ENCODE assay signal across 13 cellular contexts in genomic region chr20:44271915-44272663, GRCh38. TPM values are rescaled to one million over a fixed set of nuclear protein-coding genes. Genes with fewer than 3 reads are reported as not detected.
DNase-seq lines count a peak whose midpoint lies in the region; TF ChIP-seq lines count a peak whose summit lies in the region.
"Had no signal": no experiment of that assay in that cellular context is flagged by ENCODE, and none has a peak within 500 bp of the region (broad histone marks: within the 10 kb centered on the region; RNA-seq: fewer than 3 reads in every experiment).

No MANE protein-coding gene starts in this region.

- no peaks in the 10 kb centered on the region for H3K9me2 ChIP-seq in hepatocyte (replicated peaks; ENCODE audit: insufficient read depth)

- in situ Hi-C loops in transverse colon (cut with MboI; ENCODE audit: low pct_ligation_motif_present in 1 of 4, low pct_unique_long_range_greater_than_20kb in 1 of 4, low sequenced_read_pairs in 3 of 4) = no loop called here

- H3K27ac Mint-ChIP-seq in nephron progenitor cell = no peak overlapping the region
- H3K27ac Mint-ChIP-seq: dendritic cell treated with granulocyte-macrophage colony-stimulating factor and Interleukin-4, amounts not matched to agents 40 ng/mL and 50 ng/mL, for 4 days had no signal

- 0 out of 2 replicates have a peak, but pooled peaks have one; percentile 10 for TF ChIP-seq CTCF in BJ (IDR thresholded peaks at IDR 0.05; ENCODE audit: insufficient read depth, low read depth, low read length)
- peak; percentile 51 for TF ChIP-seq CTCF in GM12873 (IDR thresholded peaks at IDR 0.05; ENCODE audit: insufficient read depth, low read depth, low read length, missing control alignments)
- peak; percentile 64 for TF ChIP-seq CTCF in OCI-LY3 (IDR thresholded peaks at IDR 0.05; ENCODE audit: low read depth, low read length)
- TF ChIP-seq CTCF in hepatocyte (IDR thresholded peaks at IDR 0.05; ENCODE audit: poor library complexity) = peak; percentile 16
- TF ChIP-seq CTCF in nephron progenitor cell (IDR thresholded peaks at IDR 0.05) = no peak
- no peak for TF ChIP-seq CTCF in tibial artery (IDR thresholded peaks at IDR 0.05)
- peak in 1 of 5 experiments; percentile 5 for TF ChIP-seq CTCF in transverse colon (IDR thresholded peaks at IDR 0.05)

- H4K20me1 ChIP-seq in OCI-LY3 (ENCODE audit: insufficient read depth, low read length) = no peaks in the 10 kb centered on the region
- no peaks in the 10 kb centered on the region for H4K20me1 ChIP-seq in hepatocyte (ENCODE audit: insufficient read depth, poor library complexity, severe bottlenecking)

- peaks cover 14% of the 10 kb centered on the region for H3K27me3 Mint-ChIP-seq in nephron progenitor cell (ENCODE audit: low read depth, poor library complexity)
- H3K27me3 Mint-ChIP-seq: dendritic cell treated with granulocyte-macrophage colony-stimulating factor and Interleukin-4, amounts not matched to agents 40 ng/mL and 50 ng/mL, for 4 days had no signal

- H3K4me3 Mint-ChIP-seq in nephron progenitor cell = no peak overlapping the region
- H3K4me3 Mint-ChIP-seq: dendritic cell treated with granulocyte-macrophage colony-stimulating factor and Interleukin-4, amounts not matched to agents 40 ng/mL and 50 ng/mL, for 4 days had no signal

- intact Hi-C loops in tibial artery (cut with DNase I; ENCODE audit: low total_unique reads) (no loop called here), transverse colon (cut with DNase I; ENCODE audit: low total_unique reads) (no loop called here)

- no peak overlapping the region for H3K4me3 ChIP-seq in BJ (ENCODE audit: low read depth, low read length)
- H3K4me3 ChIP-seq in OCI-LY3 (ENCODE audit: low read length) = no peak overlapping the region
- H3K4me3 ChIP-seq in hepatocyte = no peak overlapping the region
- no peak overlapping the region for H3K4me3 ChIP-seq in tibial artery
- H3K4me3 ChIP-seq in transverse colon = no peak overlapping the region
- H3K4me3 ChIP-seq: GM23248, heart right ventricle, spleen had no signal

- 63% methylated on average over 14 of the region's 14 CpGs for WGBS in hepatocyte (ENCODE audit: low lambda C conversion rate, missing lambda C conversion rate)
- 79 to 86% methylated on average over 10 to 14 of the region's 14 CpGs for WGBS in transverse colon (ENCODE audit: low coverage in 1 of 2), 2 donors

- no peaks in the 10 kb centered on the region for H3K36me3 ChIP-seq in BJ (ENCODE audit: control insufficient read depth, insufficient read depth, low read length)
- H3K36me3 ChIP-seq in OCI-LY3 (replicated peaks; ENCODE audit: low read depth, low read length) = no peaks in the 10 kb centered on the region
- H3K36me3 ChIP-seq in hepatocyte (replicated peaks; ENCODE audit: insufficient read depth, low read depth) = no peaks in the 10 kb centered on the region
- H3K36me3 ChIP-seq in tibial artery = peaks cover 9 to 16% (median 12%) of the 10 kb centered on the region in 3 donors
- no peaks in the 10 kb centered on the region for H3K36me3 ChIP-seq in transverse colon

- H2AFZ ChIP-seq in OCI-LY3 (ENCODE audit: low read depth, low read length) (no peak overlapping the region), hepatocyte (no peak overlapping the region)
- H2AFZ ChIP-seq: GM23248 had no signal

- no peaks in the 10 kb centered on the region for H3K9me3 ChIP-seq in OCI-LY3 (ENCODE audit: insufficient read depth, low read length)
- no peaks in the 10 kb centered on the region for H3K9me3 ChIP-seq in hepatocyte (ENCODE audit: low read depth)
- H3K9me3 ChIP-seq in tibial artery = no peaks in the 10 kb centered on the region
- no peaks in the 10 kb centered on the region for H3K9me3 ChIP-seq in transverse colon
- H3K9me3 ChIP-seq: spleen had no signal

- POLR2A ChIA-PET in BJ (lab: Charles Lee) = no interaction called here

- CTCF ChIA-PET in BJ (lab: Yijun Ruan, JAX) = no interaction called here

- H3K79me2 ChIP-seq in OCI-LY3 (ENCODE audit: low read length) (no peaks in the 10 kb centered on the region), hepatocyte (no peaks in the 10 kb centered on the region)

- no peaks in the 10 kb centered on the region for H3K36me3 Mint-ChIP-seq in nephron progenitor cell (ENCODE audit: low read depth)

- DNase-seq in BJ (ENCODE audit: low read depth) (no peak), hepatocyte (ENCODE audit: low spot score) (no peak), nephron progenitor cell (no peak), tibial artery (no peak), SIG-M5 treated with dmso at 0.1 percent for 504 hours (lab: John Stamatoyannopoulos, UW; ENCODE audit: unreplicated experiment) (no peak), transverse colon (no peak)
- DNase-seq: GM23248, heart right ventricle, NCI-H1048, spleen had no signal

- H3K27me3 ChIP-seq in BJ (ENCODE audit: control insufficient read depth, insufficient read depth, low read length) = no peaks in the 10 kb centered on the region
- H3K27me3 ChIP-seq in OCI-LY3 (ENCODE audit: low read depth, low read length) = peaks cover 27% of the 10 kb centered on the region
- H3K27me3 ChIP-seq in hepatocyte = no peaks in the 10 kb centered on the region
- H3K27me3 ChIP-seq in tibial artery = no peaks in the 10 kb centered on the region
- no peaks in the 10 kb centered on the region for H3K27me3 ChIP-seq in transverse colon
- H3K27me3 ChIP-seq: heart right ventricle, spleen had no signal

- H3K9me3 Mint-ChIP-seq in nephron progenitor cell = no peaks in the 10 kb centered on the region
- H3K9me3 Mint-ChIP-seq: dendritic cell treated with granulocyte-macrophage colony-stimulating factor and Interleukin-4, amounts not matched to agents 40 ng/mL and 50 ng/mL, for 4 days had no signal

- H3K4me1 ChIP-seq in OCI-LY3 (ENCODE audit: low read length) (peaks cover 18% of the 10 kb centered on the region), hepatocyte (ENCODE audit: insufficient read depth) (no peaks in the 10 kb centered on the region), tibial artery (no peaks in the 10 kb centered on the region), transverse colon (no peaks in the 10 kb centered on the region)
- H3K4me1 ChIP-seq: spleen had no signal

- no peak for TF ChIP-seq EP300 in transverse colon (IDR thresholded peaks at IDR 0.05; ENCODE audit: low read depth)

- H3K4me2 ChIP-seq in OCI-LY3 (ENCODE audit: low read length) (no peak overlapping the region), hepatocyte (no peak overlapping the region)

- TF ChIP-seq POLR2A in transverse colon (IDR thresholded peaks at IDR 0.05) = no peak

- no peak overlapping the region for H3K9ac ChIP-seq in OCI-LY3 (ENCODE audit: low read length)
- H3K9ac ChIP-seq: GM23248 had no signal

- H3K27ac ChIP-seq in OCI-LY3 (ENCODE audit: low read length) (no peak overlapping the region), hepatocyte (no peak overlapping the region), tibial artery (no peak overlapping the region), transverse colon (no peak overlapping the region)
- H3K27ac ChIP-seq: GM23248, heart right ventricle, spleen had no signal

- H3K4me1 Mint-ChIP-seq in nephron progenitor cell = no peaks in the 10 kb centered on the region

RNA-seq across cellular contexts. Expression of gene GDAP1L1, which starts 25.0 kb away (rescaled TPM):
- polyA plus RNA-seq in BJ (2011; rRNA removed) (not detected in 2 replicates), hepatocyte (0.57 and 0.77 TPM in 2 replicates)
- polyA minus RNA-seq in BJ (2011; rRNA and poly(A)+ RNA removed) = not detected in 2 replicates
- total RNA-seq in hepatocyte (0.48 and 2.2 TPM in 2 replicates), transverse colon (not detected)
- total RNA-seq: GM23248, spleen had no signal
- polyA plus RNA-seq: GM23248, spleen had no signal

RNA-seq across cellular contexts. Expression of gene FITM2, which starts 38.9 kb away (rescaled TPM):
- polyA plus RNA-seq in BJ (2011; rRNA removed) (3.8 and 6.7 TPM in 2 replicates), hepatocyte (2.3 and 4.6 TPM in 2 replicates)
- polyA minus RNA-seq in BJ (2011; rRNA and poly(A)+ RNA removed) = 4.1 and 6.3 TPM in 2 replicates
- total RNA-seq in hepatocyte (6.7 and 6.8 TPM in 2 replicates), transverse colon (10 to 100 TPM in 2 of 4 donors, 1 to 10 TPM in 2; 4.1 to 12.4 (median 9.7) TPM)

Comparison
In these comparisons a context has a peak if more than half of its experiments do, and no peak if none do; other contexts are left out.
1. CTCF ChIP-seq: peak in BJ (single experiment), GM12873 (single experiment), OCI-LY3 (single experiment) and hepatocyte (single experiment); none in nephron progenitor cell (single experiment) and tibial artery (0 of 2).